In genomic region chr2:181371782-181372292, GRCh38 we compare ENCODE assay signal across 12 cellular contexts.
DNase-seq lines count a peak whose midpoint lies in the region; ATAC-seq and TF ChIP-seq lines count a peak whose summit lies in the region.
"Had no signal": no experiment of that assay in that cellular context is flagged by ENCODE, and none has a peak within 500 bp of the region (broad histone marks: within the 10 kb centered on the region; RNA-seq: fewer than 3 reads in every experiment).

No MANE protein-coding gene starts in this region.

- no peaks in the 10 kb centered on the region for H3F3A ChIP-seq in PC-9 (ENCODE audit: insufficient read depth, low read depth)

- no peaks in the 10 kb centered on the region for H3K9me3 ChIP-seq in PC-9 (ENCODE audit: insufficient read depth, low read depth)
- H3K9me3 ChIP-seq: tibial artery had no signal

- no peak for ATAC-seq in HG02610 (IDR thresholded peaks at IDR 0.05; ENCODE audit: unreplicated experiment)
- ATAC-seq: activated T-cell treated with anti-CD3 and anti-CD28 coated beads, Interleukin-2, amount 50 U/mL, for 4 hours; left ventricle myocardium superior had no signal

- no peaks in the 10 kb centered on the region for H4K20me1 ChIP-seq in PC-9 (ENCODE audit: insufficient read depth)

- H3K9me2 ChIP-seq in PC-9 (ENCODE audit: insufficient read depth) = no peaks in the 10 kb centered on the region

- no peaks in the 10 kb centered on the region for H3K36me3 ChIP-seq in PC-9 (ENCODE audit: low read depth)
- H3K36me3 ChIP-seq: tibial artery had no signal

- H3K27me3 ChIP-seq in PC-9 (ENCODE audit: insufficient read depth, low read depth) = no peaks in the 10 kb centered on the region
- H3K27me3 ChIP-seq: tibial artery had no signal

- no peak overlapping the region for H3K4me3 ChIP-seq in PC-9
- H3K4me3 ChIP-seq: SK-N-MC, tibial artery had no signal

- TF ChIP-seq CTCF in PC-9 (conservative IDR thresholded peaks at IDR 0.05) = no peak

- DNase-seq in A172 (ENCODE audit: low spot score) (peak; percentile 80), ELR (ENCODE audit: low read depth) (peak; percentile 51), PC-9 (peak in 1 of 2 experiments; percentile 10), foreskin melanocyte (peak; percentile 79), RKO (ENCODE audit: low spot score) (no peak), NCI-H345 treated with DMSO at 0.1 percent for 48 hours (lab: John Stamatoyannopoulos, UW; ENCODE audit: unreplicated experiment) (no peak)
- DNase-seq in activated CD8-positive, alpha-beta memory T cell treated with anti-CD3 and anti-CD28 coated beads, Interleukin-2, amount 50 U/mL, for 4 hours = no peak
- DNase-seq: activated T-cell treated with anti-CD3 and anti-CD28 coated beads, Interleukin-2, amount 50 U/mL, for 4 hours; left ventricle myocardium superior; tibial artery had no signal

- H3K4me2 ChIP-seq in PC-9 = no peak overlapping the region

- no TSS peak for BruUV-seq in PC-9 (replicated peaks; lab: Mats Ljungman, UMichigan)

- intact Hi-C loops in PC-9 (cut with micrococcal nuclease; ENCODE audit: unreplicated experiment) = no loop called here

- peak overlapping the region; percentile 41; the same call in 1 of the 2 replicates for H2AFZ ChIP-seq in PC-9

- CTCF ChIA-PET in PC-9 (lab: Charles Lee) = no interaction called here

- POLR2A ChIA-PET in PC-9 (lab: Charles Lee; ENCODE audit: unreplicated experiment) = no interaction called here

- H3K27ac ChIP-seq in PC-9 = no peak overlapping the region
- H3K27ac ChIP-seq: SK-N-MC, tibial artery had no signal

- H3K4me1 ChIP-seq in PC-9 (replicated peaks; ENCODE audit: insufficient read depth) = peaks cover 10% of the 10 kb centered on the region

- H3K79me2 ChIP-seq in PC-9 (ENCODE audit: low read depth) = no peaks in the 10 kb centered on the region

Comparison
In these comparisons a context has a peak if more than half of its experiments do, and no peak if none do; other contexts are left out.
1. DNase-seq: peak in A172 (single experiment), ELR (single experiment) and foreskin melanocyte (single experiment); none in RKO (single experiment), NCI-H345 treated with DMSO at 0.1 percent for 48 hours (single experiment) and activated CD8-positive, alpha-beta memory T cell treated with anti-CD3 and anti-CD28 coated beads, Interleukin-2, amount 50 U/mL, for 4 hours (single experiment).